Comparison of ENCODE assay signal across 8 cellular contexts in genomic region chr17:63946440-63947363, GRCh38. TPM values are rescaled to one million over a fixed set of nuclear protein-coding genes. Genes with fewer than 3 reads are reported as not detected.
A peak's percentile ranks its signal among the peaks of the same experiment; 100 is the strongest.
DNase-seq lines count a peak whose midpoint lies in the region; ATAC-seq, FAIRE-seq and TF ChIP-seq lines count a peak whose summit lies in the region.

No MANE protein-coding gene starts in this region.

- TF ChIP-seq CTCF in RWPE1 (conservative IDR thresholded peaks at IDR 0.05; ENCODE audit: low read depth) (peak; percentile 73), psoas muscle (IDR thresholded peaks at IDR 0.05) (peak; percentile 73)

- POLR2A ChIA-PET in RWPE1 (lab: Yijun Ruan, JAX; ENCODE audit: low non-redundant PET) = no interaction called here

- WGBS in psoas muscle, 3 donors = 34 to 58% (median 39%) methylated on average over 18 to 20 of the region's 20 CpGs

- intact Hi-C loops in psoas muscle (cut with DNase I) = no loop called here

- H3K27ac ChIP-seq in RWPE1 (no peak overlapping the region), psoas muscle (peak overlapping the region; percentile 16)

- peak; percentile 31 for DNase-seq in A172 (ENCODE audit: low spot score)
- peak; percentile 96 for DNase-seq in GM12892 (ENCODE audit: insufficient read length)
- peak; percentile 52 for DNase-seq in RWPE1 (ENCODE audit: low spot score)
- peak; percentile 80 for DNase-seq in activated effector memory CD4-positive, alpha-beta T cell treated with anti-CD3 and anti-CD28 coated beads, Interleukin-2, amount 50 U/mL, for 16 hours
- peak; percentile 6 for DNase-seq in globus pallidus (ENCODE audit: low spot score)
- peak in 1 of 2 donors; percentile 76 for DNase-seq in psoas muscle

- no peak overlapping the region for H3K4me3 ChIP-seq in psoas muscle

- no peaks in the 10 kb centered on the region for H3K27me3 ChIP-seq in psoas muscle (ENCODE audit: insufficient read depth in 3 of 3, low read length in 2 of 3)

- no peak for TF ChIP-seq POLR2A in GM12892 (IDR thresholded peaks at IDR 0.05; ENCODE audit: low read depth, low read length)

- CTCF ChIA-PET in RWPE1 (lab: Yijun Ruan, JAX) = interaction anchor here (0.6 to 2.1 kb wide), 19 partner anchors 9 to 457 kb away, joined by 3 to 15 read pairs (median 5); partner anchors contain the start of gene GH1

- no peaks in the 10 kb centered on the region for H3K9me3 ChIP-seq in psoas muscle

- peaks cover 0 to 81% of the 10 kb centered on the region in 2 donors for H3K36me3 ChIP-seq in psoas muscle (ENCODE audit: insufficient read depth in 1 of 2, low read depth in 1 of 2)

- ATAC-seq in HG03354 (IDR thresholded peaks at IDR 0.05; ENCODE audit: poor library complexity, severe bottlenecking, unreplicated experiment) (peak; percentile 77), psoas muscle (peak; percentile 56 to 65 (median 63)), GM21390 (IDR thresholded peaks at IDR 0.05; ENCODE audit: unreplicated experiment) (no peak)

- H3K4me1 ChIP-seq in psoas muscle = peaks cover 37% of the 10 kb centered on the region

- peak; percentile 98 for FAIRE-seq in GM12892 (lab: Jason Lieb, UNC)

RNA-seq across cellular contexts. Expression of gene CD79B, which starts 14.6 kb away (rescaled TPM):
- 0.10 and 0.72 TPM in 2 replicates for total RNA-seq in A172 (2014; rRNA removed; shearing (Covaris generic))
- 60.2 TPM for polyA plus RNA-seq in GM12892 (2012; ENCODE audit: missing spikeins)
- total RNA-seq in psoas muscle = 1 to 10 TPM; 2.8 to 5.7 (median 4.0) TPM
- polyA plus RNA-seq in psoas muscle = 1 to 10 TPM; 1.9 to 3.8 (median 3.7) TPM

RNA-seq across cellular contexts. Expression of gene SCN4A, which starts 26.0 kb away (rescaled TPM):
- 0.02 TPM in 1 of 2 replicates, not detected in the other for total RNA-seq in A172 (2014; rRNA removed; shearing (Covaris generic))
- 0.64 TPM for polyA plus RNA-seq in GM12892 (2012; ENCODE audit: missing spikeins)
- total RNA-seq in psoas muscle = 100 to 1,000 TPM in 2 of 4 donors, 10 to 100 TPM in 2; 45.9 to 137 (median 98.4) TPM
- polyA plus RNA-seq in psoas muscle = 10 to 100 TPM in 2 of 3 donors, 1 to 10 TPM in 1; 3.8 to 34.9 (median 14.7) TPM

RNA-seq across cellular contexts. Expression of gene GH1, which starts 28.1 kb away (rescaled TPM):
- total RNA-seq in A172 (2014; rRNA removed; shearing (Covaris generic)) = not detected in 2 replicates
- not detected for polyA plus RNA-seq in GM12892 (2012; ENCODE audit: missing spikeins)
- total RNA-seq in psoas muscle = not detected
- polyA plus RNA-seq in psoas muscle = not detected

RNA-seq across cellular contexts. Expression of gene CSHL1, which starts 35.6 kb away (rescaled TPM):
- total RNA-seq in A172 (2014; rRNA removed; shearing (Covaris generic)) = not detected in 2 replicates
- polyA plus RNA-seq in GM12892 (2012; ENCODE audit: missing spikeins) = not detected
- not detected for total RNA-seq in psoas muscle
- not detected for polyA plus RNA-seq in psoas muscle

RNA-seq across cellular contexts. Expression of gene CSH1, which starts 50.3 kb away (rescaled TPM):
- total RNA-seq in A172 (2014; rRNA removed; shearing (Covaris generic)) = not detected in 2 replicates
- not detected for polyA plus RNA-seq in GM12892 (2012; ENCODE audit: missing spikeins)
- not detected for total RNA-seq in psoas muscle
- not detected for polyA plus RNA-seq in psoas muscle

Comparison
In these comparisons a context has a peak if more than half of its experiments do, and no peak if none do; other contexts are left out.
1. RNA of gene SCN4A, which starts 26.0 kb away (total RNA-seq): 45.9 to 137 TPM in psoas muscle; 0.02 TPM in A172; every median in the first group is over 10 times any median in the second.